Comparison of ENCODE assay signal across 15 cellular contexts in genomic region chr1:224054012-224054411, GRCh38.
"Had no signal": no experiment of that assay in that cellular context is flagged by ENCODE, and none has a peak within 500 bp of the region (broad histone marks: within the 10 kb centered on the region; RNA-seq: fewer than 3 reads in every experiment).

No MANE protein-coding gene starts in this region.

- DNase-seq: activated B cell treated with CpG ODN at 0.5 μM for 24 hours; activated CD4-positive, alpha-beta T cell treated with anti-CD3 and anti-CD28 coated beads, Interleukin-2, amount 10 ng/mL, durations not matched to agents 7 days and 5 days; activated CD8-positive, alpha-beta memory T cell treated with anti-CD3 and anti-CD28 coated beads for 24 hours; activated gamma-delta T cell treated with Interleukin-2 at 50 U/mL for 16 hours; amygdala; cortex of kidney; effector memory CD4-positive, alpha-beta T cell; erythroblast; naive thymus-derived CD4-positive, alpha-beta T cell; ovary; stimulated activated CD4-positive, alpha-beta T cell treated with anti-CD3 and anti-CD28 coated beads, Interleukin-1b, Interleukin-23, amount 100 ng/mL, for 48 hours; stomach had no signal

- H3K4me3 Mint-ChIP-seq: activated B cell treated with CpG ODN at 0.5 μM for 24 hours; activated CD4-positive, alpha-beta T cell treated with anti-CD3 and anti-CD28 coated beads, Interleukin-2, amount 10 ng/mL, durations not matched to agents 7 days and 5 days; activated naive CD8-positive, alpha-beta T cell; brain; naive thymus-derived CD4-positive, alpha-beta T cell had no signal

- H3K4me1 Mint-ChIP-seq: activated CD4-positive, alpha-beta T cell treated with anti-CD3 and anti-CD28 coated beads, Interleukin-2, amount 10 ng/mL, durations not matched to agents 7 days and 5 days had no signal

- ATAC-seq: gastroesophageal sphincter; naive thymus-derived CD4-positive, alpha-beta T cell had no signal

- H3K27ac Mint-ChIP-seq: activated B cell treated with CpG ODN at 0.5 μM for 24 hours; activated CD4-positive, alpha-beta T cell treated with anti-CD3 and anti-CD28 coated beads, Interleukin-2, amount 10 ng/mL, durations not matched to agents 7 days and 5 days; activated naive CD8-positive, alpha-beta T cell; brain; naive thymus-derived CD4-positive, alpha-beta T cell had no signal

- H3K36me3 Mint-ChIP-seq: activated naive CD8-positive, alpha-beta T cell; brain; naive thymus-derived CD4-positive, alpha-beta T cell had no signal

- H3K9me3 Mint-ChIP-seq: activated B cell treated with CpG ODN at 0.5 μM for 24 hours had no signal
